ENCODE assay signal across 1 cellular context in genomic region chr12:96441811-96442210, GRCh38.
TF ChIP-seq lines count a peak whose summit lies in the region.

No MANE protein-coding gene starts in this region.

TF ChIP-seq in IMR-90, 13 proteins besides CTCF, POLR2A, EP300 and RAD21:
- TF ChIP-seq MXI1 (IDR thresholded peaks at IDR 0.05; ENCODE audit: borderline replicate concordance, low read depth, low read length) (no peak), NFE2L2 (IDR thresholded peaks at IDR 0.05; ENCODE audit: low read depth, low read length) (no peak), RCOR1 (IDR thresholded peaks at IDR 0.05; ENCODE audit: insufficient replicate concordance, low read length) (no peak), BHLHE40 (IDR thresholded peaks at IDR 0.05; ENCODE audit: low read depth, low read length) (no peak), MAFK (IDR thresholded peaks at IDR 0.05; ENCODE audit: low read depth, low read length) (no peak), FOS (IDR thresholded peaks at IDR 0.05; ENCODE audit: low read depth, low read length) (no peak), RFX5 (IDR thresholded peaks at IDR 0.05; ENCODE audit: low read depth, low read length) (no peak), CEBPB (IDR thresholded peaks at IDR 0.05; ENCODE audit: low read depth, low read length) (no peak), CHD1 (IDR thresholded peaks at IDR 0.05; ENCODE audit: low read depth, low read length) (no peak), ELK1 (IDR thresholded peaks at IDR 0.05; ENCODE audit: borderline replicate concordance, low read depth, low read length) (no peak), SMC3 (IDR thresholded peaks at IDR 0.05; ENCODE audit: low read depth, low read length) (no peak), USF2 (IDR thresholded peaks at IDR 0.05; ENCODE audit: low read depth, low read length) (no peak), MAZ (IDR thresholded peaks at IDR 0.05; ENCODE audit: borderline replicate concordance, low read depth, low read length) (no peak)
TF ChIP-seq in IMR-90: peak in this region for 0.
